ENCODE assay signal across 18 cellular contexts in genomic region chr13:113074876-113075275, GRCh38. TPM values are rescaled to one million over a fixed set of nuclear protein-coding genes. Genes with fewer than 3 reads are reported as not detected.
DNase-seq lines count a peak whose midpoint lies in the region; ATAC-seq and TF ChIP-seq lines count a peak whose summit lies in the region.
"Had no signal": no experiment of that assay in that cellular context is flagged by ENCODE, and none has a peak within 500 bp of the region (broad histone marks: within the 10 kb centered on the region; RNA-seq: fewer than 3 reads in every experiment).

No MANE protein-coding gene starts in this region.

- no peak overlapping the region for H3K4me3 Mint-ChIP-seq in glutamatergic neuron (ENCODE audit: unreplicated experiment)
- H3K4me3 Mint-ChIP-seq in activated CD4-positive, alpha-beta memory T cell treated with anti-CD3 and anti-CD28 coated beads, Interleukin-2, amount 10 ng/mL, durations not matched to agents 7 days and 5 days = no peak overlapping the region
- H3K4me3 Mint-ChIP-seq: CD4-positive, CD25-positive, alpha-beta regulatory T cell; HFFc6 had no signal

- H4K91ac ChIP-seq in neuronal stem cell (ENCODE audit: low read depth, low read length, poor library complexity) = no peak overlapping the region

- H3K23ac ChIP-seq in neuronal stem cell (ENCODE audit: low read depth, low read length, poor library complexity) = peak overlapping the region; percentile 55

- H3K27me3 Mint-ChIP-seq in glutamatergic neuron (ENCODE audit: unreplicated experiment) = peaks cover 9% of the 10 kb centered on the region
- no peaks in the 10 kb centered on the region for H3K27me3 Mint-ChIP-seq in activated CD4-positive, alpha-beta memory T cell treated with anti-CD3 and anti-CD28 coated beads, Interleukin-2, amount 10 ng/mL, durations not matched to agents 7 days and 5 days
- H3K27me3 Mint-ChIP-seq: CD4-positive, CD25-positive, alpha-beta regulatory T cell had no signal

- H2AK5ac ChIP-seq in neuronal stem cell (ENCODE audit: low read depth, low read length) = no peak overlapping the region

- H3K4me3 ChIP-seq in heart left ventricle (no peak overlapping the region), left ventricle myocardium inferior (no peak overlapping the region), neuronal stem cell (ENCODE audit: low read length in 2 of 2) (no peak overlapping the region)
- H3K4me3 ChIP-seq: BLaER1 treated with 17β-estradiol and CSF1 and Interleukin-3, amounts not matched to agents 10 nM and 100 nM had no signal

- no peak overlapping the region for H2BK12ac ChIP-seq in neuronal stem cell (ENCODE audit: low read length)

- POLR2A ChIA-PET in GM10248 (lab: Yijun Ruan, JAX) = no interaction called here
- POLR2A ChIA-PET in activated CD4-positive, alpha-beta memory T cell treated with anti-CD3 and anti-CD28 coated beads, Interleukin-2, amount 10 ng/mL, durations not matched to agents 7 days and 5 days (lab: Charles Lee) = no interaction called here

- no peak overlapping the region for H3K18ac ChIP-seq in neuronal stem cell (ENCODE audit: low read length)

- peaks cover 7% of the 10 kb centered on the region for H3K4me1 Mint-ChIP-seq in glutamatergic neuron (ENCODE audit: low read depth, unreplicated experiment)
- H3K4me1 Mint-ChIP-seq in activated CD4-positive, alpha-beta memory T cell treated with anti-CD3 and anti-CD28 coated beads, Interleukin-2, amount 10 ng/mL, durations not matched to agents 7 days and 5 days = no peaks in the 10 kb centered on the region

- peak in 1 of 4 donors; percentile 3 for ATAC-seq in heart left ventricle
- ATAC-seq in HG02885 (IDR thresholded peaks at IDR 0.05; ENCODE audit: poor library complexity, unreplicated experiment) = no peak

- H3K4me1 ChIP-seq in heart left ventricle = peaks cover 0 to 5% (median 0%) of the 10 kb centered on the region in 12 donors
- peaks cover 7% of the 10 kb centered on the region for H3K4me1 ChIP-seq in left ventricle myocardium inferior
- H3K4me1 ChIP-seq in neuronal stem cell (ENCODE audit: control insufficient read depth in 2 of 2, insufficient read depth in 1 of 2, low read depth in 1 of 2, low read length in 2 of 2) = peaks cover 2 to 7% of the 10 kb centered on the region in 2 donors

- peaks cover 0 to 78% (median 49%) of the 10 kb centered on the region in 9 donors for H3K36me3 ChIP-seq in heart left ventricle
- peaks cover 82% of the 10 kb centered on the region for H3K36me3 ChIP-seq in left ventricle myocardium inferior
- peaks cover 35 to 43% of the 10 kb centered on the region in 2 donors for H3K36me3 ChIP-seq in neuronal stem cell (replicated peaks in 1 of 2; ENCODE audit: control insufficient read depth in 2 of 2, insufficient read depth in 2 of 2, low read length in 2 of 2)
- H3K36me3 ChIP-seq: BLaER1 treated with 17β-estradiol and CSF1 and Interleukin-3, amounts not matched to agents 10 nM and 100 nM had no signal

- no peak for TF ChIP-seq CTCF in heart left ventricle (IDR thresholded peaks at IDR 0.05)
- TF ChIP-seq CTCF in left ventricle myocardium inferior (IDR thresholded peaks at IDR 0.05; ENCODE audit: borderline replicate concordance) = no peak
- no peak for TF ChIP-seq CTCF in glutamatergic neuron (IDR thresholded peaks at IDR 0.05; ENCODE audit: partially characterized antibody, unreplicated experiment)
- TF ChIP-seq CTCF in GM10248 (IDR thresholded peaks at IDR 0.05; ENCODE audit: control extremely low read depth, extremely low read depth, low read depth, missing control alignments) = no peak

- H3K27ac ChIP-seq in heart left ventricle (no peak overlapping the region), left ventricle myocardium inferior (replicated peaks) (no peak overlapping the region), neuronal stem cell (replicated peaks; ENCODE audit: low read length) (no peak overlapping the region), substantia nigra (ENCODE audit: low read depth, low read length, poor library complexity, severe bottlenecking) (peak overlapping the region; percentile 82)
- H3K27ac ChIP-seq: BLaER1 treated with 17β-estradiol and CSF1 and Interleukin-3, amounts not matched to agents 10 nM and 100 nM; HL-60 had no signal

- 92 to 94% (median 93%) methylated on average over 19 to 22 of the region's 22 CpGs for WGBS in heart left ventricle, 4 donors
- no CpG with 5 or more reads among the region's 22 CpGs for WGBS in neuronal stem cell (ENCODE audit: extremely low coverage in 2 of 2, insufficient read length in 2 of 2, insufficient replicate concordance in 1 of 2), 2 donors

- no peak overlapping the region for H4K8ac ChIP-seq in neuronal stem cell (ENCODE audit: low read depth, low read length)

- DNase-seq in heart left ventricle (peak in 3 of 5 donors; percentile 12 to 52 (median 15)), left ventricle myocardium inferior (no peak), glutamatergic neuron (peak; percentile 5), neuronal stem cell (ENCODE audit: low spot score) (no peak), substantia nigra (lab: John Stamatoyannopoulos, UW) (no peak), GM10248 (ENCODE audit: extremely low spot score) (no peak)
- no peak for DNase-seq in activated CD4-positive, alpha-beta memory T cell treated with anti-CD3 and anti-CD28 coated beads, Interleukin-2, amount 10 ng/mL, durations not matched to agents 7 days and 5 days
- DNase-seq: ACHN; CD4-positive, CD25-positive, alpha-beta regulatory T cell; DMS53; GF-D8; HCEC 1CT; HFFc6 had no signal

- H3K14ac ChIP-seq in neuronal stem cell (ENCODE audit: low read length) = no peak overlapping the region

- peak overlapping the region; percentile 75 for H2BK5ac ChIP-seq in neuronal stem cell (ENCODE audit: low read length)

- H3K9me3 Mint-ChIP-seq in glutamatergic neuron (ENCODE audit: unreplicated experiment) = peaks cover 2% of the 10 kb centered on the region
- H3K9me3 Mint-ChIP-seq in activated CD4-positive, alpha-beta memory T cell treated with anti-CD3 and anti-CD28 coated beads, Interleukin-2, amount 10 ng/mL, durations not matched to agents 7 days and 5 days = no peaks in the 10 kb centered on the region
- H3K9me3 Mint-ChIP-seq: HFFc6 had no signal

- CTCF ChIA-PET in GM10248 (lab: Yijun Ruan, JAX) = no interaction called here
- CTCF ChIA-PET in activated CD4-positive, alpha-beta memory T cell treated with anti-CD3 and anti-CD28 coated beads, Interleukin-2, amount 10 ng/mL, durations not matched to agents 7 days and 5 days (lab: Charles Lee) = no interaction called here

- no peak overlapping the region for H3K27ac Mint-ChIP-seq in glutamatergic neuron (ENCODE audit: unreplicated experiment)
- H3K27ac Mint-ChIP-seq in activated CD4-positive, alpha-beta memory T cell treated with anti-CD3 and anti-CD28 coated beads, Interleukin-2, amount 10 ng/mL, durations not matched to agents 7 days and 5 days = no peak overlapping the region
- H3K27ac Mint-ChIP-seq: CD4-positive, CD25-positive, alpha-beta regulatory T cell; HFFc6 had no signal

- no peak overlapping the region for H3K4me2 ChIP-seq in neuronal stem cell (ENCODE audit: insufficient read depth, low read length, poor library complexity, severe bottlenecking)
- H3K4me2 ChIP-seq: BLaER1 treated with 17β-estradiol and CSF1 and Interleukin-3, amounts not matched to agents 10 nM and 100 nM had no signal

- H3K27me3 ChIP-seq in heart left ventricle = no peaks in the 10 kb centered on the region
- no peaks in the 10 kb centered on the region for H3K27me3 ChIP-seq in left ventricle myocardium inferior (ENCODE audit: low read depth)
- H3K27me3 ChIP-seq in neuronal stem cell (ENCODE audit: control insufficient read depth in 3 of 3, insufficient read depth in 3 of 3, low read depth in 1 of 3, low read length in 3 of 3) = no peaks in the 10 kb centered on the region
- H3K27me3 ChIP-seq: BLaER1 treated with 17β-estradiol and CSF1 and Interleukin-3, amounts not matched to agents 10 nM and 100 nM had no signal

- no peak overlapping the region for H2BK120ac ChIP-seq in neuronal stem cell (ENCODE audit: low read depth, low read length)

- no peak for TF ChIP-seq POLR2A in heart left ventricle (IDR thresholded peaks at IDR 0.05)

- H3K9ac ChIP-seq in neuronal stem cell (ENCODE audit: low read depth, low read length, poor library complexity) = no peak overlapping the region
- H3K9ac ChIP-seq: BLaER1 treated with 17β-estradiol and CSF1 and Interleukin-3, amounts not matched to agents 10 nM and 100 nM had no signal

- H3K36me3 Mint-ChIP-seq in glutamatergic neuron (ENCODE audit: unreplicated experiment) = peaks cover 9% of the 10 kb centered on the region
- H3K36me3 Mint-ChIP-seq in activated CD4-positive, alpha-beta memory T cell treated with anti-CD3 and anti-CD28 coated beads, Interleukin-2, amount 10 ng/mL, durations not matched to agents 7 days and 5 days (ENCODE audit: low read depth) = no peaks in the 10 kb centered on the region

- H3K9me3 ChIP-seq in heart left ventricle (peaks cover 0 to 3% (median 0%) of the 10 kb centered on the region in 12 donors), left ventricle myocardium inferior (replicated peaks) (no peaks in the 10 kb centered on the region), neuronal stem cell (replicated peaks in 1 of 2; ENCODE audit: control insufficient read depth in 2 of 2, insufficient read depth in 1 of 2, low read depth in 1 of 2, low read length in 2 of 2) (peaks cover 0 to 5% of the 10 kb centered on the region in 2 donors)

- H3K4ac ChIP-seq in neuronal stem cell (ENCODE audit: low read length) = no peak overlapping the region

- intact Hi-C loops in heart left ventricle (cut with DNase I) (no loop called here), left ventricle myocardium inferior (cut with micrococcal nuclease) (no loop called here)

- no peak overlapping the region for H2AFZ ChIP-seq in neuronal stem cell (ENCODE audit: low read length)

- peaks cover 6% of the 10 kb centered on the region for H3K79me1 ChIP-seq in neuronal stem cell (ENCODE audit: low read depth, low read length)

- no peak overlapping the region for H2BK15ac ChIP-seq in neuronal stem cell (ENCODE audit: low read length)

RNA-seq across cellular contexts. Expression of gene F7, which starts 30.7 kb away (rescaled TPM):
- total RNA-seq in heart left ventricle = under 1 TPM in 3 of 9 donors, not detected in 6; 0.10 to 0.41 (median 0.16) TPM
- polyA plus RNA-seq in heart left ventricle = under 1 TPM in 1 of 2 donors, not detected in 1; 0.01 TPM
- total RNA-seq in left ventricle myocardium inferior = not detected
- total RNA-seq in glutamatergic neuron (ENCODE audit: unreplicated experiment) = not detected
- 0.68 TPM for polyA plus RNA-seq in neuronal stem cell (2013, experiment 1 of 2)
- 0.62 TPM for polyA plus RNA-seq in neuronal stem cell (2013, experiment 2 of 2)
- total RNA-seq in activated CD4-positive, alpha-beta memory T cell treated with anti-CD3 and anti-CD28 coated beads, Interleukin-2, amount 10 ng/mL, durations not matched to agents 7 days and 5 days = not detected
- total RNA-seq: A172; CD4-positive, CD25-positive, alpha-beta regulatory T cell; H4; HFFc6 had no signal
- polyA plus RNA-seq: CD4-positive, CD25-positive, alpha-beta regulatory T cell had no signal

RNA-seq across cellular contexts. Expression of gene F10, which starts 47.7 kb away (rescaled TPM):
- total RNA-seq in heart left ventricle (10 to 100 TPM in 4 of 9 donors, 1 to 10 TPM in 5; 2.4 to 13.6 (median 9.8) TPM), left ventricle myocardium inferior (3.5 TPM), glutamatergic neuron (ENCODE audit: unreplicated experiment) (0.74 TPM)
- polyA plus RNA-seq in heart left ventricle = 1 to 10 TPM; 2.4 to 9.2 TPM
- polyA plus RNA-seq in neuronal stem cell (2013, experiment 1 of 2) = 3.9 TPM
- 3.2 TPM for polyA plus RNA-seq in neuronal stem cell (2013, experiment 2 of 2)
- not detected for total RNA-seq in activated CD4-positive, alpha-beta memory T cell treated with anti-CD3 and anti-CD28 coated beads, Interleukin-2, amount 10 ng/mL, durations not matched to agents 7 days and 5 days
- total RNA-seq: CD4-positive, CD25-positive, alpha-beta regulatory T cell; H4 had no signal

Comparison
In these comparisons a context has a peak if more than half of its experiments do, and no peak if none do; other contexts are left out.
1. DNase-seq: peak in heart left ventricle (3 of 5) and glutamatergic neuron (single experiment); none in left ventricle myocardium inferior (single experiment), neuronal stem cell (single experiment), substantia nigra (0 of 49), GM10248 (single experiment) and activated CD4-positive, alpha-beta memory T cell treated with anti-CD3 and anti-CD28 coated beads, Interleukin-2, amount 10 ng/mL, durations not matched to agents 7 days and 5 days (single experiment).